8 cellular contexts compared by ENCODE assay signal in the genomic region with DNA sequence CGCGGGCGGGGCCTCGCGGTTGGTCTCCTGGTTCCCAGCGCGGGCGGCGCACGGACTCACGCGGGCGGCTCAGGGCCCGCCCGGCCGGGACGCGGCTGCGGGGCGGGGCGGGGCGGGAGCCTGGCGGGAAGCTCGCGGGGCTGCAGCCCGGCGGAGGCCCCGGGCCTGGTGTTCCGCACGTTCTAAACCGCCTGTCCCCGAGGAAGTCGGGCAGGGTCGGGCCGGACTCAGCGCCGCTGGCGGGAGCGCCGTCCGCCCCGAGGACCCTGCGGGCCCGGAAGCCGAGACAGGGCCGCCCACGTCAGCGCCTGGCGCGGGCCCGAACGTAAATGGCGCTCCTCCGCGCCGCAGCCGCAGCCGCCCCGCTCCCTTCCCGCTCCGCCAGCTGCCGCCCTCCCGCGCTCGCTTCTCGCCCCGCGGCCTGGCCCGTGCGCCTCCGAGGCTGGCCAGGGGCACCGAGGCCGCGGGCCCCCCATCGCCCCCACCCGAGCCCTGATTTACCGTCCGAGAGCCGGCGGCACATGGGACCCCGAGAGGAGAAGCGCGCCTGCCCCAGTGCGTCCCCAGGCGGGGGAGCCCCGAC. TPM values are rescaled to one million over a fixed set of nuclear protein-coding genes. Genes with fewer than 3 reads are reported as not detected.
A peak's percentile ranks its signal among the peaks of the same experiment; 100 is the strongest.
DNase-seq lines count a peak whose midpoint lies in the region; ATAC-seq and TF ChIP-seq lines count a peak whose summit lies in the region.

No MANE protein-coding gene starts in this region.

- peak overlapping the region; percentile 79 for H3K4me3 Mint-ChIP-seq in Caco-2 (ENCODE audit: unreplicated experiment)
- H3K4me3 Mint-ChIP-seq in activated T-helper 17 cell treated with anti-CD3 and anti-CD28 coated beads, Interleukin-2, amount 50 U/mL, for 72 hours: peak overlapping the region; percentile 93
- H3K4me3 Mint-ChIP-seq in nephron progenitor cell: peak overlapping the region; percentile 79

- intact Hi-C loops in Caco-2 (cut with micrococcal nuclease; ENCODE audit: unreplicated experiment): loop anchor here (1.0 kb wide), 1 partner anchor 97 kb away; no protein-coding TSS in a partner anchor
- intact Hi-C loops in Panc1 (cut with micrococcal nuclease; ENCODE audit: unreplicated experiment): no loop called here

- POLR2A ChIA-PET in Caco-2 (lab: Charles Lee) (interaction anchor here (0.9 to 2.1 kb wide), 5 partner anchors 41 to 140 kb away, joined by 4 to 25 read pairs (median 5); a partner anchor contains a TSS), Panc1 (lab: Charles Lee) (no interaction called here)

- DNase-seq in Caco-2 (peak; percentile 80 to 90), HK-2 (ENCODE audit: unreplicated experiment) (peak; percentile 84), Panc1 (ENCODE audit: low read depth, low spot score) (no peak), fibroblast of pulmonary artery (ENCODE audit: low read depth) (peak; percentile 88), nephron progenitor cell (peak; percentile 83)
- peak; percentile 85 for DNase-seq in stimulated activated naive CD8-positive, alpha-beta T cell treated with anti-CD3 and anti-CD28 coated beads, Interleukin-15, Interleukin-2, amounts not matched to agents 100 U/mL and 50 U/mL, for 24 hours

- H3K4me3 ChIP-seq in Caco-2 (ENCODE audit: low read depth, low read length): peak overlapping the region; percentile 47
- H3K4me3 ChIP-seq in Panc1 (ENCODE audit: low read depth in 2 of 2, low read length in 2 of 2): peak overlapping the region; percentile 43 to 48
- H3K4me3 ChIP-seq in fibroblast of pulmonary artery (replicated peaks; ENCODE audit: low read depth, low read length): peak overlapping the region; percentile 58

- H3K36me3 ChIP-seq in Caco-2 (ENCODE audit: control insufficient read depth, insufficient read depth, low read length) (peaks cover 4% of the 10 kb centered on the region; the same call in 1 of the 2 replicates), Panc1 (ENCODE audit: control insufficient read depth, insufficient read depth, low read length) (peaks cover 2% of the 10 kb centered on the region; the same call in 1 of the 2 replicates)

- TF ChIP-seq CTCF in Caco-2 (IDR thresholded peaks at IDR 0.05; ENCODE audit: insufficient read depth in 1 of 2, low read depth in 1 of 2, low read length in 1 of 2, severe bottlenecking in 1 of 2, unreplicated experiment in 1 of 2) (no peak), Panc1 (IDR thresholded peaks at IDR 0.05) (no peak), fibroblast of pulmonary artery (IDR thresholded peaks at IDR 0.05; ENCODE audit: low read length, missing control alignments) (no peak), nephron progenitor cell (IDR thresholded peaks at IDR 0.05) (no peak)

- BruUV-seq in Caco-2 (replicated peaks; lab: Mats Ljungman, UMichigan) (no TSS peak), Panc1 (replicated peaks; lab: Mats Ljungman, UMichigan) (no TSS peak)

- peak overlapping the region; percentile 85 for H3K27ac ChIP-seq in Panc1 (ENCODE audit: low read length)

- peaks cover 16% of the 10 kb centered on the region for H3K4me1 ChIP-seq in Caco-2
- H3K4me1 ChIP-seq in Panc1 (ENCODE audit: control insufficient read depth, insufficient read depth, low read length): peaks cover 13% of the 10 kb centered on the region

- CTCF ChIA-PET in Caco-2 (lab: Charles Lee): no interaction called here
- CTCF ChIA-PET in Panc1 (lab: Charles Lee): no interaction called here

- H3K27me3 Mint-ChIP-seq in Caco-2 (ENCODE audit: insufficient read depth, unreplicated experiment) (no peaks in the 10 kb centered on the region), nephron progenitor cell (ENCODE audit: low read depth, poor library complexity) (peaks cover 8% of the 10 kb centered on the region)
- H3K27me3 Mint-ChIP-seq in activated T-helper 17 cell treated with anti-CD3 and anti-CD28 coated beads, Interleukin-2, amount 50 U/mL, for 72 hours: no peaks in the 10 kb centered on the region

- ATAC-seq in GM19452 (IDR thresholded peaks at IDR 0.05; ENCODE audit: unreplicated experiment) (peak; percentile 56), Panc1 (peak; percentile 82)
- peak; percentile 48 for ATAC-seq in activated T-helper 17 cell treated with anti-CD3 and anti-CD28 coated beads, Interleukin-2, amount 50 U/mL, for 72 hours (replicated peaks)
- ATAC-seq in stimulated activated naive CD8-positive, alpha-beta T cell treated with anti-CD3 and anti-CD28 coated beads, Interleukin-15, Interleukin-2, amounts not matched to agents 100 U/mL and 50 U/mL, for 24 hours: peak; percentile 58

- H3K4me1 Mint-ChIP-seq in Caco-2 (ENCODE audit: low read depth, unreplicated experiment): peaks cover 7% of the 10 kb centered on the region
- H3K4me1 Mint-ChIP-seq in activated T-helper 17 cell treated with anti-CD3 and anti-CD28 coated beads, Interleukin-2, amount 50 U/mL, for 72 hours: peaks cover 47% of the 10 kb centered on the region
- peaks cover 28% of the 10 kb centered on the region for H3K4me1 Mint-ChIP-seq in nephron progenitor cell

- H3K27ac Mint-ChIP-seq in Caco-2 (ENCODE audit: unreplicated experiment): peak overlapping the region; percentile 89
- H3K27ac Mint-ChIP-seq in activated T-helper 17 cell treated with anti-CD3 and anti-CD28 coated beads, Interleukin-2, amount 50 U/mL, for 72 hours: peak overlapping the region; percentile 94
- no peak overlapping the region for H3K27ac Mint-ChIP-seq in nephron progenitor cell

- H3K36me3 Mint-ChIP-seq in Caco-2 (ENCODE audit: insufficient read depth, unreplicated experiment): peaks cover 40% of the 10 kb centered on the region
- H3K36me3 Mint-ChIP-seq in activated T-helper 17 cell treated with anti-CD3 and anti-CD28 coated beads, Interleukin-2, amount 50 U/mL, for 72 hours (ENCODE audit: low read depth): peaks cover 23% of the 10 kb centered on the region
- H3K36me3 Mint-ChIP-seq in nephron progenitor cell (ENCODE audit: low read depth): peaks cover 42% of the 10 kb centered on the region

- peaks cover 18% of the 10 kb centered on the region for H3K9me3 Mint-ChIP-seq in Caco-2 (ENCODE audit: unreplicated experiment)
- H3K9me3 Mint-ChIP-seq in activated T-helper 17 cell treated with anti-CD3 and anti-CD28 coated beads, Interleukin-2, amount 50 U/mL, for 72 hours: no peaks in the 10 kb centered on the region
- peaks cover 45% of the 10 kb centered on the region for H3K9me3 Mint-ChIP-seq in nephron progenitor cell

- H3K9me3 ChIP-seq in Caco-2 (peaks cover 12% of the 10 kb centered on the region; the same call in 1 of the 2 replicates), Panc1 (ENCODE audit: control insufficient read depth, insufficient read depth, low read depth, low read length) (peaks cover 10% of the 10 kb centered on the region; the same call in 1 of the 2 replicates)

- in situ Hi-C loops in Panc1 (cut with HindIII; ENCODE audit: low pct_unique_long_range_greater_than_20kb, low sequenced_read_pairs): no loop called here

- H3K27me3 ChIP-seq in Caco-2 (replicated peaks; ENCODE audit: control insufficient read depth, insufficient read depth, low read length): no peaks in the 10 kb centered on the region
- H3K27me3 ChIP-seq in Panc1 (ENCODE audit: control insufficient read depth, insufficient read depth, low read length): no peaks in the 10 kb centered on the region

RNA-seq across cellular contexts. Expression of a gene that starts 0.3 kb away (rescaled TPM):
- 184 TPM in 2 replicates for total RNA-seq in Caco-2 (2022)
- total RNA-seq in Panc1 (2021; ENCODE audit: unreplicated experiment): 157 TPM
- polyA plus RNA-seq in Panc1 (2012; ENCODE audit: insufficient read length): 337 TPM
- 100 to 1,000 TPM; 117 to 173 TPM for total RNA-seq in activated T-helper 17 cell treated with anti-CD3 and anti-CD28 coated beads, Interleukin-2, amount 50 U/mL, for 72 hours

RNA-seq across cellular contexts. Expression of a gene that starts 40.5 kb away (rescaled TPM):
- 81.1 and 89.3 TPM in 2 replicates for total RNA-seq in Caco-2 (2022)
- 62.3 TPM for total RNA-seq in Panc1 (2021; ENCODE audit: unreplicated experiment)
- 99.0 TPM for polyA plus RNA-seq in Panc1 (2012; ENCODE audit: insufficient read length)
- 10 to 100 TPM; 61.4 to 62.8 TPM for total RNA-seq in activated T-helper 17 cell treated with anti-CD3 and anti-CD28 coated beads, Interleukin-2, amount 50 U/mL, for 72 hours
